In the genomic region with DNA sequence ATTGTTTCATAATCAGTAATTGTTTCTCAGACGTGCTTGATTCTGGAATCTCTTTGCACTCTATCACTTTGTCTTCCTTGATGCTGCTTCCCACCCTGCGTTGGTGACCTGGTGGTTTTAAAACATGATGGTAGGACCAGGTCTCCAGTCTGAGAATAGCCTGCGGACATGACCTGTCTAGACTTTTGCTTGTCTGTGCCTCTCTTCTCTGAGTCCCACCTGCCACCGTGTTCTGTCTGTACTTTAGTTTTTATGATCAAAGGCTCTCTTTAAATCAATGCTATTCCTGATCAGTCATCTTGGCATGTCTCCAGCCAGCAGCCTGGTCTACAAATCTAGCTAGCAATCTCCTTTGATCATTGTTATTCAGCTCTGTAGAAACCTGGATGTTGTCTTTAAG, we compare ENCODE assay signal across 15 cellular contexts.
A peak's percentile ranks its signal among the peaks of the same experiment; 100 is the strongest.
DNase-seq lines count a peak whose midpoint lies in the region; TF ChIP-seq lines count a peak whose summit lies in the region.
"Had no signal": no experiment of that assay in that cellular context is flagged by ENCODE, and none has a peak within 500 bp of the region (broad histone marks: within the 10 kb centered on the region; RNA-seq: fewer than 3 reads in every experiment).

No MANE protein-coding gene starts in this region.

- H4K8ac ChIP-seq in mesendoderm (ENCODE audit: low read depth, low read length) (no peak overlapping the region), neuronal stem cell (ENCODE audit: low read depth, low read length) (no peak overlapping the region)

- no peak overlapping the region for H2BK12ac ChIP-seq in neuronal stem cell (ENCODE audit: low read length)

- H3K27ac ChIP-seq in mesendoderm (ENCODE audit: low read depth, low read length) (peak overlapping the region; percentile 66), neuronal stem cell (replicated peaks; ENCODE audit: low read length) (no peak overlapping the region), coronary artery (no peak overlapping the region)
- H3K27ac ChIP-seq: BLaER1 treated with 17β-estradiol and CSF1 and Interleukin-3, amounts not matched to agents 10 nM and 100 nM had no signal

- H4K91ac ChIP-seq in neuronal stem cell (ENCODE audit: low read depth, low read length, poor library complexity), result no peak overlapping the region

- H3K18ac ChIP-seq in mesendoderm (ENCODE audit: low read length) (no peak overlapping the region), neuronal stem cell (ENCODE audit: low read length) (no peak overlapping the region)

- no peaks in the 10 kb centered on the region for H3K79me1 ChIP-seq in mesendoderm (ENCODE audit: low read length)
- H3K79me1 ChIP-seq in neuronal stem cell (ENCODE audit: low read depth, low read length), result no peaks in the 10 kb centered on the region

- H3K27me3 ChIP-seq in mesendoderm (ENCODE audit: insufficient read depth, low read length, poor library complexity) (no peaks in the 10 kb centered on the region), neuronal stem cell (ENCODE audit: control insufficient read depth in 3 of 3, insufficient read depth in 3 of 3, low read depth in 1 of 3, low read length in 3 of 3) (no peaks in the 10 kb centered on the region)
- H3K27me3 ChIP-seq: BLaER1 treated with 17β-estradiol and CSF1 and Interleukin-3, amounts not matched to agents 10 nM and 100 nM had no signal

- H3K4me3 ChIP-seq in mesendoderm (ENCODE audit: low read length), result no peak overlapping the region
- H3K4me3 ChIP-seq in neuronal stem cell (ENCODE audit: low read length in 2 of 2), result no peak overlapping the region
- H3K4me3 ChIP-seq in coronary artery, result no peak overlapping the region
- H3K4me3 ChIP-seq: BLaER1 treated with 17β-estradiol and CSF1 and Interleukin-3, amounts not matched to agents 10 nM and 100 nM; GM12878 had no signal

- peak overlapping the region; percentile 74 for H2BK120ac ChIP-seq in mesendoderm (ENCODE audit: low read depth, low read length)
- no peak overlapping the region for H2BK120ac ChIP-seq in neuronal stem cell (ENCODE audit: low read depth, low read length)

- H2BK5ac ChIP-seq in mesendoderm (ENCODE audit: low read length) (peak overlapping the region; percentile 83), neuronal stem cell (ENCODE audit: low read length) (no peak overlapping the region)

- H3K14ac ChIP-seq in neuronal stem cell (ENCODE audit: low read length), result no peak overlapping the region

- no peak overlapping the region for H3K9ac ChIP-seq in mesendoderm (ENCODE audit: low read length)
- no peak overlapping the region for H3K9ac ChIP-seq in neuronal stem cell (ENCODE audit: low read depth, low read length, poor library complexity)
- H3K9ac ChIP-seq: BLaER1 treated with 17β-estradiol and CSF1 and Interleukin-3, amounts not matched to agents 10 nM and 100 nM had no signal

- DNase-seq in NCI-H345 (lab: John Stamatoyannopoulos, UW), result peak; percentile 20
- no peak for DNase-seq in NCI-H345 treated with DMSO at 0.1 percent for 48 hours (lab: John Stamatoyannopoulos, UW; ENCODE audit: unreplicated experiment)
- DNase-seq in NCI-H69 (lab: John Stamatoyannopoulos, UW), result peak; percentile 11
- DNase-seq in mesendoderm, result no peak
- DNase-seq in neuronal stem cell (ENCODE audit: low spot score), result no peak
- DNase-seq in DMS53 (lab: John Stamatoyannopoulos, UW), result no peak
- DNase-seq in coronary artery (ENCODE audit: low spot score), result no peak
- DNase-seq: 8988T; Calu3; CD8-positive, alpha-beta T cell; DND-41; EL; H9 had no signal

- H3K56ac ChIP-seq in mesendoderm (ENCODE audit: low read length), result peak overlapping the region; percentile 67

- no peaks in the 10 kb centered on the region for H3K79me2 ChIP-seq in mesendoderm (ENCODE audit: control insufficient read depth, insufficient read depth, low read length)

- H3K9me3 ChIP-seq in neuronal stem cell (replicated peaks in 1 of 2; ENCODE audit: control insufficient read depth in 2 of 2, insufficient read depth in 1 of 2, low read depth in 1 of 2, low read length in 2 of 2), result no peaks in the 10 kb centered on the region
- H3K9me3 ChIP-seq: BLaER1 treated with 17β-estradiol and CSF1 and Interleukin-3, amounts not matched to agents 10 nM and 100 nM had no signal

- H4K5ac ChIP-seq in mesendoderm (ENCODE audit: low read length), result no peak overlapping the region

- no peak overlapping the region for H3K4me2 ChIP-seq in mesendoderm (ENCODE audit: low read length)
- no peak overlapping the region for H3K4me2 ChIP-seq in neuronal stem cell (ENCODE audit: insufficient read depth, low read length, poor library complexity, severe bottlenecking)

- H2BK15ac ChIP-seq in mesendoderm (replicated peaks; ENCODE audit: low read depth) (no peak overlapping the region), neuronal stem cell (ENCODE audit: low read length) (no peak overlapping the region)

- H2AK5ac ChIP-seq in mesendoderm (ENCODE audit: low read length) (peak overlapping the region; percentile 40), neuronal stem cell (ENCODE audit: low read depth, low read length) (no peak overlapping the region)

- peak overlapping the region; percentile 23 for H2AFZ ChIP-seq in neuronal stem cell (ENCODE audit: low read length)

- H3K36me3 ChIP-seq in mesendoderm (ENCODE audit: control insufficient read depth, insufficient read depth, low read length) (no peaks in the 10 kb centered on the region), neuronal stem cell (replicated peaks in 1 of 2; ENCODE audit: control insufficient read depth in 2 of 2, insufficient read depth in 2 of 2, low read length in 2 of 2) (no peaks in the 10 kb centered on the region)
- H3K36me3 ChIP-seq: BLaER1 treated with 17β-estradiol and CSF1 and Interleukin-3, amounts not matched to agents 10 nM and 100 nM had no signal

- H3K23ac ChIP-seq in mesendoderm (ENCODE audit: low read length) (no peak overlapping the region), neuronal stem cell (ENCODE audit: low read depth, low read length, poor library complexity) (no peak overlapping the region)

- no CpG with 5 or more reads among the region's 4 CpGs for WGBS in mesendoderm (ENCODE audit: extremely low coverage, insufficient coverage, low lambda C conversion rate)
- WGBS in neuronal stem cell (ENCODE audit: extremely low coverage in 2 of 2, insufficient read length in 2 of 2, insufficient replicate concordance in 1 of 2), 2 donors, result no CpG with 5 or more reads among the region's 4 CpGs

- TF ChIP-seq CTCF in coronary artery (IDR thresholded peaks at IDR 0.05), result no peak

- H3K4ac ChIP-seq in mesendoderm (ENCODE audit: low read depth, low read length) (no peak overlapping the region), neuronal stem cell (ENCODE audit: low read length) (no peak overlapping the region)

- H3K4me1 ChIP-seq in mesendoderm (ENCODE audit: control insufficient read depth, low read depth, low read length) (peaks cover 3% of the 10 kb centered on the region), neuronal stem cell (ENCODE audit: control insufficient read depth in 2 of 2, insufficient read depth in 1 of 2, low read depth in 1 of 2, low read length in 2 of 2) (no peaks in the 10 kb centered on the region)
- H3K4me1 ChIP-seq: BLaER1 treated with 17β-estradiol and CSF1 and Interleukin-3, amounts not matched to agents 10 nM and 100 nM had no signal

Comparison
In these comparisons a context has a peak if more than half of its experiments do, and no peak if none do; other contexts are left out.
1. DNase-seq: peak in NCI-H345 (single experiment) and NCI-H69 (single experiment); none in NCI-H345 treated with DMSO at 0.1 percent for 48 hours (single experiment), mesendoderm (single experiment), neuronal stem cell (single experiment), DMS53 (single experiment) and coronary artery (single experiment).